8 cellular contexts compared by ENCODE assay signal in genomic region chr19:893775-894090, GRCh38. TPM values are rescaled to one million over a fixed set of nuclear protein-coding genes. Genes with fewer than 3 reads are reported as not detected.
A peak's percentile ranks its signal among the peaks of the same experiment; 100 is the strongest.
DNase-seq lines count a peak whose midpoint lies in the region; ATAC-seq and TF ChIP-seq lines count a peak whose summit lies in the region.

No MANE protein-coding gene starts in this region.

- peak; percentile 70 for TF ChIP-seq POLR2A in GM19193 (IDR thresholded peaks at IDR 0.05; ENCODE audit: extremely low read depth, insufficient read depth, insufficient read length)

- no peak for TF ChIP-seq RAD21 in SK-N-SH (IDR thresholded peaks at IDR 0.05; ENCODE audit: low read length)

- WGBS in SK-N-SH (ENCODE audit: low lambda C conversion rate) = 46% methylated on average over 12 of the region's 12 CpGs
- 91% methylated on average over 12 of the region's 12 CpGs for WGBS in smooth muscle cell (ENCODE audit: low lambda C conversion rate)

- no peaks in the 10 kb centered on the region for H3K9me2 ChIP-seq in SK-N-SH

- POLR2A ChIA-PET in SK-N-SH (lab: Yijun Ruan, JAX) = interaction anchor here (0.7 to 1.4 kb wide), 2 partner anchors 91 to 181 kb away, joined by 4 to 5 read pairs; partner anchors contain the start of gene WDR18

- no peak for ATAC-seq in GM18907 (IDR thresholded peaks at IDR 0.05; ENCODE audit: unreplicated experiment)

- H3K4me2 ChIP-seq in SK-N-SH (peak overlapping the region; percentile 88), smooth muscle cell (peak overlapping the region; percentile 97)

- no peak for TF ChIP-seq EP300 in SK-N-SH (IDR thresholded peaks at IDR 0.05; ENCODE audit: borderline replicate concordance in 1 of 2, low read depth in 1 of 2, low read length in 1 of 2)

- H3F3A ChIP-seq in SK-N-SH (replicated peaks; ENCODE audit: insufficient read depth) (peaks cover 12% of the 10 kb centered on the region), smooth muscle cell (ENCODE audit: low read depth) (peaks cover 5% of the 10 kb centered on the region)

- DNase-seq in SK-N-SH (no peak), foreskin fibroblast (no peak), smooth muscle cell (lab: John Stamatoyannopoulos, UW; ENCODE audit: unreplicated experiment) (no peak), GM19238 (ENCODE audit: insufficient read length, low spot score) (no peak), GM13977 (ENCODE audit: low spot score) (no peak), Kasumi-1 (lab: John Stamatoyannopoulos, UW) (no peak)

- H3K36me3 ChIP-seq in SK-N-SH (replicated peaks in 1 of 2; ENCODE audit: control insufficient read depth in 1 of 2, insufficient read depth in 2 of 2, low read length in 1 of 2) = peaks cover 0 to 24% of the 10 kb centered on the region in 2 experiments
- no peaks in the 10 kb centered on the region for H3K36me3 ChIP-seq in smooth muscle cell (ENCODE audit: low read depth)

- H3K9ac ChIP-seq in SK-N-SH = peak overlapping the region; percentile 95; the same call in 1 of the 2 replicates
- no peak overlapping the region for H3K9ac ChIP-seq in smooth muscle cell (ENCODE audit: low read depth)

- H3K27me3 ChIP-seq in SK-N-SH (ENCODE audit: insufficient read depth) (no peaks in the 10 kb centered on the region), smooth muscle cell (ENCODE audit: low read depth) (no peaks in the 10 kb centered on the region)

- CTCF ChIA-PET in SK-N-SH (lab: Yijun Ruan, JAX) = interaction anchor here (0.7 to 1.1 kb wide), 5 partner anchors 30 to 123 kb away, joined by 3 to 8 read pairs (median 3); no protein-coding TSS in a partner anchor

- H2AFZ ChIP-seq in SK-N-SH (ENCODE audit: low read depth) (no peak overlapping the region), smooth muscle cell (ENCODE audit: low read depth) (no peak overlapping the region)

- peak overlapping the region; percentile 33 to 87 for H3K4me3 ChIP-seq in SK-N-SH (ENCODE audit: low read depth in 2 of 2, low read length in 1 of 2)
- H3K4me3 ChIP-seq in foreskin fibroblast (ENCODE audit: low read depth in 1 of 2, low read length in 2 of 2) = peak overlapping the region; percentile 27 to 63
- H3K4me3 ChIP-seq in smooth muscle cell = peak overlapping the region; percentile 97

- no peaks in the 10 kb centered on the region for H4K20me1 ChIP-seq in SK-N-SH (ENCODE audit: insufficient read depth)
- H4K20me1 ChIP-seq in smooth muscle cell (ENCODE audit: low read depth) = peaks cover 8% of the 10 kb centered on the region

- TF ChIP-seq CTCF in SK-N-SH (IDR thresholded peaks at IDR 0.05) (no peak), foreskin fibroblast (IDR thresholded peaks at IDR 0.05; ENCODE audit: low read depth, low read length) (no peak), smooth muscle cell (IDR thresholded peaks at IDR 0.05; ENCODE audit: borderline replicate concordance, insufficient read depth, poor library complexity, severe bottlenecking) (no peak), GM13977 (IDR thresholded peaks at IDR 0.05; ENCODE audit: extremely low read depth, insufficient read depth, missing control alignments) (no peak)

- H3K4me1 ChIP-seq in SK-N-SH (ENCODE audit: control insufficient read depth in 1 of 2, insufficient read depth in 2 of 2, low read depth in 1 of 2, low read length in 1 of 2) (peaks cover 0 to 4% of the 10 kb centered on the region in 2 experiments; a peak in 1 of 4 replicates), smooth muscle cell (ENCODE audit: low read depth) (no peaks in the 10 kb centered on the region)

- peak overlapping the region; percentile 43 to 72; a peak in 3 of 4 replicates for H3K27ac ChIP-seq in SK-N-SH (ENCODE audit: low read depth in 2 of 2, low read length in 1 of 2)
- H3K27ac ChIP-seq in smooth muscle cell (ENCODE audit: low read depth) = peak overlapping the region; percentile 96

- H3K79me2 ChIP-seq in SK-N-SH (ENCODE audit: insufficient read depth) (peaks cover 14% of the 10 kb centered on the region), smooth muscle cell (ENCODE audit: low read depth) (peaks cover 16% of the 10 kb centered on the region)

- no peaks in the 10 kb centered on the region for H3K9me3 ChIP-seq in SK-N-SH
- H3K9me3 ChIP-seq in smooth muscle cell (replicated peaks; ENCODE audit: low read depth) = no peaks in the 10 kb centered on the region

- in situ Hi-C loops in GM13977 (cut with MboI; ENCODE audit: low pct_unique_long_range_greater_than_20kb, low sequenced_read_pairs, unreplicated experiment) = no loop called here

TF ChIP-seq in SK-N-SH, 30 proteins besides CTCF, POLR2A, EP300 and RAD21:
- TF ChIP-seq JUND (IDR thresholded peaks at IDR 0.05) (no peak), CHD2 (IDR thresholded peaks at IDR 0.05; ENCODE audit: low read length, partially characterized antibody) (no peak), TAF1 (IDR thresholded peaks at IDR 0.05; ENCODE audit: borderline replicate concordance, low read depth, low read length) (no peak)

RNA-seq across cellular contexts. Expression of gene RNU6-9, which starts 0.4 kb away (rescaled TPM):
- polyA plus RNA-seq in SK-N-SH (2012; rRNA removed) (not detected in 2 replicates), smooth muscle cell (not detected in 2 replicates)
- not detected in 2 replicates for polyA plus RNA-seq in SK-N-SH (2012; cell fraction: cytosol; rRNA removed)
- polyA plus RNA-seq in SK-N-SH (2012; cell fraction: nucleus; rRNA removed) = not detected in 2 replicates
- total RNA-seq in smooth muscle cell = not detected in 2 replicates

RNA-seq across cellular contexts. Expression of gene MED16, which starts 0.7 kb away (rescaled TPM):
- polyA plus RNA-seq in SK-N-SH (2012; rRNA removed) = 30.0 and 40.6 TPM in 2 replicates
- 12.5 and 22.8 TPM in 2 replicates for polyA plus RNA-seq in SK-N-SH (2012; cell fraction: cytosol; rRNA removed)
- 49.0 and 102 TPM in 2 replicates for polyA plus RNA-seq in SK-N-SH (2012; cell fraction: nucleus; rRNA removed)
- total RNA-seq in smooth muscle cell = 19.0 and 25.2 TPM in 2 replicates
- polyA plus RNA-seq in smooth muscle cell = 86.8 and 87.1 TPM in 2 replicates

RNA-seq across cellular contexts. Expression of gene R3HDM4, which starts 19.3 kb away (rescaled TPM):
- 39.2 and 41.4 TPM in 2 replicates for polyA plus RNA-seq in SK-N-SH (2012; rRNA removed)
- 19.6 and 30.3 TPM in 2 replicates for polyA plus RNA-seq in SK-N-SH (2012; cell fraction: cytosol; rRNA removed)
- polyA plus RNA-seq in SK-N-SH (2012; cell fraction: nucleus; rRNA removed) = 46.7 and 47.9 TPM in 2 replicates
- 25.9 and 42.3 TPM in 2 replicates for total RNA-seq in smooth muscle cell
- polyA plus RNA-seq in smooth muscle cell = 69.4 and 70.5 TPM in 2 replicates

RNA-seq across cellular contexts. Expression of gene KISS1R, which starts 23.4 kb away (rescaled TPM):
- polyA plus RNA-seq in SK-N-SH (2012; rRNA removed) (not detected in 2 replicates), smooth muscle cell (0.61 and 1.4 TPM in 2 replicates)
- polyA plus RNA-seq in SK-N-SH (2012; cell fraction: cytosol; rRNA removed) = 0.03 TPM in 1 of 2 replicates, not detected in the other
- polyA plus RNA-seq in SK-N-SH (2012; cell fraction: nucleus; rRNA removed) = 0.04 TPM in 1 of 2 replicates, not detected in the other
- 0.27 TPM in 1 of 2 replicates, not detected in the other for total RNA-seq in smooth muscle cell

RNA-seq across cellular contexts. Expression of gene ARID3A, which starts 32.1 kb away (rescaled TPM):
- polyA plus RNA-seq in SK-N-SH (2012; rRNA removed) (4.4 and 8.6 TPM in 2 replicates), smooth muscle cell (45.7 and 75.2 TPM in 2 replicates)
- 1.4 and 3.3 TPM in 2 replicates for polyA plus RNA-seq in SK-N-SH (2012; cell fraction: cytosol; rRNA removed)
- 14.1 and 16.6 TPM in 2 replicates for polyA plus RNA-seq in SK-N-SH (2012; cell fraction: nucleus; rRNA removed)
- total RNA-seq in smooth muscle cell = 50.3 TPM in 2 replicates

Comparison
In these comparisons a context has a peak if more than half of its experiments do, and no peak if none do; other contexts are left out.
1. H3K4me3 ChIP-seq: peak in every context shown above with its lines; median percentile 97 in smooth muscle cell; 60 in SK-N-SH; 45 in foreskin fibroblast.